1 cellular context compared by ENCODE assay signal in the genomic region with DNA sequence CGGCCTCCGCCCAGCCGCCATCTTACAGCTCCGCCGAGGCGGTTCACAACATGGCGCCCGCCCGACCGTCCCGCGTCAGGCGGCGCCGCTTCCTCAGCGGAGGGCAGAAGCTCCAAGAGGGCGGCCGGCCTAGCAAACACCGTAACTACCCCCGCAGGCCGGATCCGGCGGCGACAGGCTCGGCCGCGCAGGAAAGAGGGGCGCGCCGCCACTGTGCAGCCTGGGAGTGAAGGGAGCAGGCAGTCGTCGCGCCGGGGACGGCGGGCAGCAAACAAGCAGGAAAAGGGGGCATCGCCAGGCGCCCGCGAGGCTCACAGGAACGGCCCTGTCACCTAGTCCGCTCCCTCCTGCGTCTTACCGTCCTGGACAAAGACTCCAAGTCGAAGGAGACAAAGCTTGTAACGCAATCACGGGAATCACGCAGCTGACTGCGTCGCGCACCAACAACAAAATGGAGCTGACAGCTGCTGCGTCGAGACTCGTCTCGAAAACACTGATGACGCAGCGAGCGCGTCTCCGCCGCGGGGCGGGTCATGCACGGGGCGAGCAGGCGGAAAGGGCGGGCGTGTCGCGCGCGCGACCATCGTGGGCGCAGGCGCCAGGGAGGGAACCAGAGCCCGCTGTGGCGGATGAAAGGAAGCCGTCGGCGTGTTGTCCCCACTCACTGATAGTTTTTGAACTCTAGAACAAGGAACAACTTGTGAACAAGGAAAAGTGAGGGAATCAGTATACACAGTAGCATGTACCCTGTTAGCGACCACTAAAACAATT.
A peak's percentile ranks its signal among the peaks of the same experiment; 100 is the strongest.
TF ChIP-seq lines count a peak whose summit lies in the region.

Gene CLK1, minus strand, starts transcription at position 453 of the 771 bp plus-strand sequence. CDS start 2,796 bp downstream, outside the sequence.

TF ChIP-seq in HepG2, 621 proteins besides CTCF, POLR2A, EP300 and RAD21 (continued from another document and continues in another):
- TF ChIP-seq FOXJ3 (CRISPR knock-in tag; IDR thresholded peaks at IDR 0.05; ENCODE audit: borderline replicate concordance): peak; percentile 93
- TF ChIP-seq ZNF235 (CRISPR knock-in tag; IDR thresholded peaks at IDR 0.05; ENCODE audit: borderline replicate concordance): peak; percentile 58; the same call in 1 of the 2 replicates
- TF ChIP-seq BRD4 (CRISPR knock-in tag; IDR thresholded peaks at IDR 0.05): peak; percentile 96; the same call in 1 of the 2 replicates
- TF ChIP-seq PHB2 (IDR thresholded peaks at IDR 0.05; ENCODE audit: partially characterized antibody): no peak
- TF ChIP-seq HOXA7 (CRISPR knock-in tag; IDR thresholded peaks at IDR 0.05): no peak; the same call in 1 of the 2 replicates
- peak; percentile 98 for TF ChIP-seq ZNF883 (CRISPR knock-in tag; IDR thresholded peaks at IDR 0.05; ENCODE audit: not compliant biosample characterization)
- peak; percentile 80 for TF ChIP-seq MTF2 (CRISPR knock-in tag; IDR thresholded peaks at IDR 0.05; ENCODE audit: borderline replicate concordance)
- peak; percentile 98 for TF ChIP-seq ZNF430 (CRISPR knock-in tag; IDR thresholded peaks at IDR 0.05)
- peak; percentile 66 for TF ChIP-seq GTF3A (CRISPR knock-in tag; conservative IDR thresholded peaks at IDR 0.05)
- no peak; the same call in 1 of the 2 replicates for TF ChIP-seq JDP2 (CRISPR knock-in tag; IDR thresholded peaks at IDR 0.05; ENCODE audit: borderline replicate concordance)
- TF ChIP-seq ZNF546 (CRISPR knock-in tag; conservative IDR thresholded peaks at IDR 0.05): peak; percentile 94
- TF ChIP-seq FIP1L1 (IDR thresholded peaks at IDR 0.05; ENCODE audit: borderline replicate concordance, insufficient read depth, low read depth, low read length): 0 out of 2 replicates have a peak, but pooled peaks have one; percentile 42
- peak; percentile 98 for TF ChIP-seq ATF7-NPFF (CRISPR knock-in tag; IDR thresholded peaks at IDR 0.05; ENCODE audit: low read depth)
- TF ChIP-seq ZNF713 (CRISPR knock-in tag; IDR thresholded peaks at IDR 0.05): peak; percentile 90
- TF ChIP-seq, protein P1, sequence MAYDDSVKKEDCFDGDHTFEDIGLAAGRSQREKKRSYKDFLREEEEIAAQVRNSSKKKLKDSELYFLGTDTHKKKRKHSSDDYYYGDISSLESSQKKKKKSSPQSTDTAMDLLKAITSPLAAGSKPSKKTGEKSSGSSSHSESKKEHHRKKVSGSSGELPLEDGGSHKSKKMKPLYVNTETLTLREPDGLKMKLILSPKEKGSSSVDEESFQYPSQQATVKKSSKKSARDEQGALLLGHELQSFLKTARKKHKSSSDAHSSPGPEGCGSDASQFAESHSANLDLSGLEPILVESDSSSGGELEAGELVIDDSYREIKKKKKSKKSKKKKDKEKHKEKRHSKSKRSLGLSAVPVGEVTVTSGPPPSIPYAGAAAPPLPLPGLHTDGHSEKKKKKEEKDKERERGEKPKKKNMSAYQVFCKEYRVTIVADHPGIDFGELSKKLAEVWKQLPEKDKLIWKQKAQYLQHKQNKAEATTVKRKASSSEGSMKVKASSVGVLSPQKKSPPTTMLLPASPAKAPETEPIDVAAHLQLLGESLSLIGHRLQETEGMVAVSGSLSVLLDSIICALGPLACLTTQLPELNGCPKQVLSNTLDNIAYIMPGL (CRISPR knock-in tag; IDR thresholded peaks at IDR 0.05; ENCODE audit: borderline replicate concordance in 1 of 2, low read depth in 1 of 2): peak; percentile 96 to 99
- TF ChIP-seq NONO (IDR thresholded peaks at IDR 0.05): no peak
- TF ChIP-seq NONO (CRISPR knock-in tag; conservative IDR thresholded peaks at IDR 0.05): peak; percentile 99
- TF ChIP-seq ADNP (CRISPR knock-in tag; IDR thresholded peaks at IDR 0.05): no peak
- no peak for TF ChIP-seq EHMT2 (IDR thresholded peaks at IDR 0.05; ENCODE audit: borderline replicate concordance, low read depth, low read length)
- TF ChIP-seq, protein P2, sequence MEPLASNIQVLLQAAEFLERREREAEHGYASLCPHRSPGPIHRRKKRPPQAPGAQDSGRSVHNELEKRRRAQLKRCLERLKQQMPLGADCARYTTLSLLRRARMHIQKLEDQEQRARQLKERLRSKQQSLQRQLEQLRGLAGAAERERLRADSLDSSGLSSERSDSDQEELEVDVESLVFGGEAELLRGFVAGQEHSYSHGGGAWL (CRISPR knock-in tag; IDR thresholded peaks at IDR 0.05): peak; percentile 93
- TF ChIP-seq, protein P3, sequence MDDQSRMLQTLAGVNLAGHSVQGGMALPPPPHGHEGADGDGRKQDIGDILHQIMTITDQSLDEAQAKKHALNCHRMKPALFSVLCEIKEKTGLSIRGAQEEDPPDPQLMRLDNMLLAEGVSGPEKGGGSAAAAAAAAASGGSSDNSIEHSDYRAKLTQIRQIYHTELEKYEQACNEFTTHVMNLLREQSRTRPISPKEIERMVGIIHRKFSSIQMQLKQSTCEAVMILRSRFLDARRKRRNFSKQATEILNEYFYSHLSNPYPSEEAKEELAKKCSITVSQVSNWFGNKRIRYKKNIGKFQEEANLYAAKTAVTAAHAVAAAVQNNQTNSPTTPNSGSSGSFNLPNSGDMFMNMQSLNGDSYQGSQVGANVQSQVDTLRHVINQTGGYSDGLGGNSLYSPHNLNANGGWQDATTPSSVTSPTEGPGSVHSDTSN (CRISPR knock-in tag; IDR thresholded peaks at IDR 0.05; ENCODE audit: borderline replicate concordance): 0 out of 2 replicates have a peak, but pooled peaks have one; percentile 64
- TF ChIP-seq ZNF232 (CRISPR knock-in tag; IDR thresholded peaks at IDR 0.05; ENCODE audit: borderline replicate concordance): peak; percentile 99
- peak; percentile 97 for TF ChIP-seq NKX3-1 (CRISPR knock-in tag; IDR thresholded peaks at IDR 0.05)
- TF ChIP-seq KDM5A (IDR thresholded peaks at IDR 0.05; ENCODE audit: borderline replicate concordance, low read length): peak; percentile 87
- TF ChIP-seq MED13 (CRISPR knock-in tag; IDR thresholded peaks at IDR 0.05): 0 out of 2 replicates have a peak, but pooled peaks have one; percentile 51
- TF ChIP-seq CREM (IDR thresholded peaks at IDR 0.05): peak; percentile 91
- 0 out of 2 replicates have a peak, but pooled peaks have one; percentile 55 for TF ChIP-seq CREM (CRISPR knock-in tag; IDR thresholded peaks at IDR 0.05)
- TF ChIP-seq GTF2F1 (IDR thresholded peaks at IDR 0.05; ENCODE audit: low read length): peak; percentile 94
- TF ChIP-seq ZNF879 (CRISPR knock-in tag; IDR thresholded peaks at IDR 0.05): peak; percentile 88
- TF ChIP-seq, protein P4, sequence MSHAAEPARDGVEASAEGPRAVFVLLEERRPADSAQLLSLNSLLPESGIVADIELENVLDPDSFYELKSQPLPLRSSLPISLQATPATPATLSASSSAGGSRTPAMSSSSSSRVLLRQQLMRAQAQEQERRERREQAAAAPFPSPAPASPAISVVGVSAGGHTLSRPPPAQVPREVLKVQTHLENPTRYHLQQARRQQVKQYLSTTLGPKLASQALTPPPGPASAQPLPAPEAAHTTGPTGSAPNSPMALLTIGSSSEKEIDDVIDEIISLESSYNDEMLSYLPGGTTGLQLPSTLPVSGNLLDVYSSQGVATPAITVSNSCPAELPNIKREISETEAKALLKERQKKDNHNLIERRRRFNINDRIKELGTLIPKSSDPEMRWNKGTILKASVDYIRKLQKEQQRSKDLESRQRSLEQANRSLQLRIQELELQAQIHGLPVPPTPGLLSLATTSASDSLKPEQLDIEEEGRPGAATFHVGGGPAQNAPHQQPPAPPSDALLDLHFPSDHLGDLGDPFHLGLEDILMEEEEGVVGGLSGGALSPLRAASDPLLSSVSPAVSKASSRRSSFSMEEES (CRISPR knock-in tag; IDR thresholded peaks at IDR 0.05): peak; percentile 79
- TF ChIP-seq, protein P5, sequence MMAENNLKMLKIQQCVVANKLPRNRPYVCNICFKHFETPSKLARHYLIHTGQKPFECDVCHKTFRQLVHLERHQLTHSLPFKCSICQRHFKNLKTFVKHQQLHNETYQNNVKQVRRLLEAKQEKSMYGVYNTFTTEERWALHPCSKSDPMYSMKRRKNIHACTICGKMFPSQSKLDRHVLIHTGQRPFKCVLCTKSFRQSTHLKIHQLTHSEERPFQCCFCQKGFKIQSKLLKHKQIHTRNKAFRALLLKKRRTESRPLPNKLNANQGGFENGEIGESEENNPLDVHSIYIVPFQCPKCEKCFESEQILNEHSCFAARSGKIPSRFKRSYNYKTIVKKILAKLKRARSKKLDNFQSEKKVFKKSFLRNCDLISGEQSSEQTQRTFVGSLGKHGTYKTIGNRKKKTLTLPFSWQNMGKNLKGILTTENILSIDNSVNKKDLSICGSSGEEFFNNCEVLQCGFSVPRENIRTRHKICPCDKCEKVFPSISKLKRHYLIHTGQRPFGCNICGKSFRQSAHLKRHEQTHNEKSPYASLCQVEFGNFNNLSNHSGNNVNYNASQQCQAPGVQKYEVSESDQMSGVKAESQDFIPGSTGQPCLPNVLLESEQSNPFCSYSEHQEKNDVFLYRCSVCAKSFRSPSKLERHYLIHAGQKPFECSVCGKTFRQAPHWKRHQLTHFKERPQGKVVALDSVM (CRISPR knock-in tag; IDR thresholded peaks at IDR 0.05): peak; percentile 54
- TF ChIP-seq, protein P6, sequence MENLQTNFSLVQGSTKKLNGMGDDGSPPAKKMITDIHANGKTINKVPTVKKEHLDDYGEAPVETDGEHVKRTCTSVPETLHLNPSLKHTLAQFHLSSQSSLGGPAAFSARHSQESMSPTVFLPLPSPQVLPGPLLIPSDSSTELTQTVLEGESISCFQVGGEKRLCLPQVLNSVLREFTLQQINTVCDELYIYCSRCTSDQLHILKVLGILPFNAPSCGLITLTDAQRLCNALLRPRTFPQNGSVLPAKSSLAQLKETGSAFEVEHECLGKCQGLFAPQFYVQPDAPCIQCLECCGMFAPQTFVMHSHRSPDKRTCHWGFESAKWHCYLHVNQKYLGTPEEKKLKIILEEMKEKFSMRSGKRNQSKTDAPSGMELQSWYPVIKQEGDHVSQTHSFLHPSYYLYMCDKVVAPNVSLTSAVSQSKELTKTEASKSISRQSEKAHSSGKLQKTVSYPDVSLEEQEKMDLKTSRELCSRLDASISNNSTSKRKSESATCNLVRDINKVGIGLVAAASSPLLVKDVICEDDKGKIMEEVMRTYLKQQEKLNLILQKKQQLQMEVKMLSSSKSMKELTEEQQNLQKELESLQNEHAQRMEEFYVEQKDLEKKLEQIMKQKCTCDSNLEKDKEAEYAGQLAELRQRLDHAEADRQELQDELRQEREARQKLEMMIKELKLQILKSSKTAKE (CRISPR knock-in tag; IDR thresholded peaks at IDR 0.05; ENCODE audit: borderline replicate concordance): peak; percentile 82
- peak; percentile 92 for TF ChIP-seq ZNF704 (CRISPR knock-in tag; IDR thresholded peaks at IDR 0.05; ENCODE audit: borderline replicate concordance)
- peak; percentile 92 for TF ChIP-seq ZSCAN29 (CRISPR knock-in tag; conservative IDR thresholded peaks at IDR 0.05)
- TF ChIP-seq ZHX1 (CRISPR knock-in tag; IDR thresholded peaks at IDR 0.05; ENCODE audit: low read depth): peak; percentile 99
- TF ChIP-seq ZNF790 (CRISPR knock-in tag; IDR thresholded peaks at IDR 0.05; ENCODE audit: borderline replicate concordance): peak; percentile 92
- peak; percentile 55 for TF ChIP-seq RNF2 (conservative IDR thresholded peaks at IDR 0.05; ENCODE audit: low read depth)
- no peak for TF ChIP-seq HNF4G (IDR thresholded peaks at IDR 0.05; ENCODE audit: borderline replicate concordance, low read depth, low read length)
- TF ChIP-seq HNF4G (CRISPR knock-in tag; IDR thresholded peaks at IDR 0.05; ENCODE audit: borderline replicate concordance, low read depth): peak; percentile 69; the same call in 1 of the 2 replicates
- TF ChIP-seq ATRX (CRISPR knock-in tag; IDR thresholded peaks at IDR 0.05; ENCODE audit: borderline replicate concordance): no peak
- no peak for TF ChIP-seq ARNT (IDR thresholded peaks at IDR 0.05)
- peak; percentile 94 for TF ChIP-seq ZNF383 (CRISPR knock-in tag; IDR thresholded peaks at IDR 0.05; ENCODE audit: borderline replicate concordance)
- peak; percentile 83; the same call in 1 of the 2 replicates for TF ChIP-seq KLF9 (CRISPR knock-in tag; IDR thresholded peaks at IDR 0.05; ENCODE audit: low read depth)
- peak; percentile 75 for TF ChIP-seq ZNF335 (CRISPR knock-in tag; IDR thresholded peaks at IDR 0.05)
- TF ChIP-seq KDM3A (CRISPR knock-in tag; IDR thresholded peaks at IDR 0.05; ENCODE audit: low read depth): peak; percentile 92
- no peak for TF ChIP-seq ZNF207 (IDR thresholded peaks at IDR 0.05; ENCODE audit: borderline replicate concordance)
- TF ChIP-seq AKAP8 (CRISPR knock-in tag; IDR thresholded peaks at IDR 0.05): peak; percentile 66; the same call in 1 of the 2 replicates
- TF ChIP-seq ZNF451 (CRISPR knock-in tag; IDR thresholded peaks at IDR 0.05): peak; percentile 99
